ENCODE assay signal across 20 cellular contexts in genomic region chr4:95957054-95957453, GRCh38.
DNase-seq lines count a peak whose midpoint lies in the region; ATAC-seq, FAIRE-seq and TF ChIP-seq lines count a peak whose summit lies in the region.
"Had no signal": no experiment of that assay in that cellular context is flagged by ENCODE, and none has a peak within 500 bp of the region (broad histone marks: within the 10 kb centered on the region; RNA-seq: fewer than 3 reads in every experiment).

No MANE protein-coding gene starts in this region.

- RAD21 ChIA-PET in GM12878 (lab: Charles Lee; ENCODE audit: unreplicated experiment) = no interaction called here

- H3K4me3 ChIP-seq in GM12878 (no peak overlapping the region), fibroblast of mammary gland (ENCODE audit: control insufficient read depth, low read depth, low read length) (no peak overlapping the region)
- H3K4me3 ChIP-seq: BLaER1 treated with 17β-estradiol and CSF1 and Interleukin-3, amounts not matched to agents 10 nM and 100 nM; SJCRH30 had no signal

- H3K79me2 ChIP-seq in GM12878 (ENCODE audit: control insufficient read depth, insufficient read depth, low read length) = no peaks in the 10 kb centered on the region

- TF ChIP-seq RAD21 in GM12878 (IDR thresholded peaks at IDR 0.05; ENCODE audit: insufficient read depth, low read depth, low read length) = no peak

- H3K9me3 ChIP-seq in GM12878 (replicated peaks; ENCODE audit: control insufficient read depth, insufficient read depth, low read length) = no peaks in the 10 kb centered on the region
- H3K9me3 ChIP-seq: SJCRH30 had no signal

- H3K9ac ChIP-seq in GM12878 (ENCODE audit: control insufficient read depth, insufficient read depth, low read length) = no peak overlapping the region
- H3K9ac ChIP-seq: BLaER1 treated with 17β-estradiol and CSF1 and Interleukin-3, amounts not matched to agents 10 nM and 100 nM had no signal

- ATAC-seq in GM12878 (peak; percentile 42; the same call in 1 of the 3 replicates), GM19467 (IDR thresholded peaks at IDR 0.05; ENCODE audit: unreplicated experiment) (no peak), HG02973 (IDR thresholded peaks at IDR 0.05; ENCODE audit: unreplicated experiment) (no peak)
- ATAC-seq: CD8-positive, alpha-beta T cell; Panc1 had no signal

- SMC1A ChIA-PET in GM12878 (lab: Charles Lee; ENCODE audit: uncharacterized antibody, unreplicated experiment) = no interaction called here

- no peak overlapping the region for H3K27ac ChIP-seq in GM12878 (ENCODE audit: control insufficient read depth, insufficient read depth)
- H3K27ac ChIP-seq: BLaER1 treated with 17β-estradiol and CSF1 and Interleukin-3, amounts not matched to agents 10 nM and 100 nM; SJCRH30 had no signal

- BruUV-seq in GM12878 (replicated peaks; lab: Mats Ljungman, UMichigan) = no TSS peak

- CTCF ChIA-PET in GM12878 (lab: Yijun Ruan, JAX) = interaction anchor here (0.6 kb wide), 1 partner anchor 203 kb away, joined by 3 read pairs; no protein-coding TSS in a partner anchor

- 8% methylated on average over 4 of the region's 4 CpGs for WGBS in GM12878 (ENCODE audit: insufficient coverage, insufficient replicate concordance, low lambda C conversion rate, missing lambda C conversion rate)

- no peak for TF ChIP-seq EP300 in GM12878 (IDR thresholded peaks at IDR 0.05; ENCODE audit: borderline replicate concordance in 1 of 2, control insufficient read depth in 1 of 2, low read depth in 2 of 2, low read length in 2 of 2)

- no peaks in the 10 kb centered on the region for H3K4me1 ChIP-seq in GM12878 (ENCODE audit: control insufficient read depth, insufficient read depth, low read length)
- H3K4me1 ChIP-seq: BLaER1 treated with 17β-estradiol and CSF1 and Interleukin-3, amounts not matched to agents 10 nM and 100 nM; SJCRH30 had no signal

- no peaks in the 10 kb centered on the region for H4K20me1 ChIP-seq in GM12878 (ENCODE audit: control insufficient read depth, insufficient read depth)
- H4K20me1 ChIP-seq: BLaER1 treated with 17β-estradiol and CSF1 and Interleukin-3, amounts not matched to agents 10 nM and 100 nM had no signal

- H2AFZ ChIP-seq in GM12878 (ENCODE audit: control insufficient read depth, low read depth, low read length) = no peak overlapping the region

- POLR2A ChIA-PET in GM12878 (lab: Charles Lee) = no interaction called here

- no peak for TF ChIP-seq CTCF in GM12878 (IDR thresholded peaks at IDR 0.05 in 2 of 3, conservative IDR thresholded peaks at IDR 0.05 in 1 of 3; ENCODE audit: control insufficient read depth in 2 of 3, extremely low read depth in 1 of 3, insufficient read depth in 1 of 3, low read depth in 3 of 3, low read length in 3 of 3)
- TF ChIP-seq CTCF in fibroblast of mammary gland (conservative IDR thresholded peaks at IDR 0.05; ENCODE audit: control insufficient read depth, insufficient read depth, low read depth, low read length) = no peak

- intact Hi-C loops in GM12878 (cut with micrococcal nuclease; ENCODE audit: unreplicated experiment) (no loop called here), cardiac septum (cut with DNase I) (no loop called here)

- H3K36me3 ChIP-seq in GM12878 (ENCODE audit: control insufficient read depth in 2 of 2, insufficient read depth in 2 of 2, low read length in 1 of 2) = no peaks in the 10 kb centered on the region
- H3K36me3 ChIP-seq: BLaER1 treated with 17β-estradiol and CSF1 and Interleukin-3, amounts not matched to agents 10 nM and 100 nM; SJCRH30 had no signal

- DNase-seq in LHCN-M2 (ENCODE audit: low read depth) = peak; percentile 34
- no peak for DNase-seq in GM12878 (ENCODE audit: low read depth, low spot score)
- DNase-seq in fibroblast of mammary gland (ENCODE audit: low read depth) = peak; percentile 0
- DNase-seq in renal cortical epithelial cell (ENCODE audit: low read depth) = peak; percentile 2
- DNase-seq in occipital lobe (lab: John Stamatoyannopoulos, UW) = no peak
- no peak for DNase-seq in cardiac septum (ENCODE audit: low spot score)
- DNase-seq: CD8-positive, alpha-beta T cell; DND-41; KG1; NCI-H1694; NCI-H2081; NCI-H2171 treated with DMSO at 0.1 percent for 48 hours; NCI-H524 treated with DMSO at 0.1 percent for 48 hours; NCI-H82; SJCRH30 had no signal

- H3K4me2 ChIP-seq in GM12878 (ENCODE audit: control insufficient read depth, insufficient read depth) = no peak overlapping the region
- H3K4me2 ChIP-seq: BLaER1 treated with 17β-estradiol and CSF1 and Interleukin-3, amounts not matched to agents 10 nM and 100 nM had no signal

- H3K27me3 ChIP-seq in GM12878 (replicated peaks in 1 of 2; ENCODE audit: control insufficient read depth in 2 of 2, insufficient read depth in 2 of 2, low read length in 1 of 2) = no peaks in the 10 kb centered on the region
- H3K27me3 ChIP-seq: BLaER1 treated with 17β-estradiol and CSF1 and Interleukin-3, amounts not matched to agents 10 nM and 100 nM; SJCRH30 had no signal

- TF ChIP-seq POLR2A in GM12878 (IDR thresholded peaks at IDR 0.05; ENCODE audit: low read depth, low read length) = no peak

- in situ Hi-C loops in GM12878 (cut with MboI) = no loop called here

- FAIRE-seq in GM12878 (lab: Jason Lieb, UNC) = no peak
- FAIRE-seq: GM12891 had no signal

TF ChIP-seq in GM12878, 131 proteins besides CTCF, POLR2A, EP300 and RAD21 (continues in another document):
- TF ChIP-seq NR2F1 (conservative IDR thresholded peaks at IDR 0.05) = no peak
- TF ChIP-seq ZBED1 (IDR thresholded peaks at IDR 0.05; ENCODE audit: borderline replicate concordance) = no peak
- no peak for TF ChIP-seq NRF1 (conservative IDR thresholded peaks at IDR 0.05; ENCODE audit: low read depth, low read length)
- TF ChIP-seq CEBPZ (IDR thresholded peaks at IDR 0.05; ENCODE audit: low read depth, low read length) = no peak
- no peak for TF ChIP-seq ZNF687 (IDR thresholded peaks at IDR 0.05)
- TF ChIP-seq CHD1 (IDR thresholded peaks at IDR 0.05; ENCODE audit: low read depth, low read length) = no peak
- TF ChIP-seq, protein P1, sequence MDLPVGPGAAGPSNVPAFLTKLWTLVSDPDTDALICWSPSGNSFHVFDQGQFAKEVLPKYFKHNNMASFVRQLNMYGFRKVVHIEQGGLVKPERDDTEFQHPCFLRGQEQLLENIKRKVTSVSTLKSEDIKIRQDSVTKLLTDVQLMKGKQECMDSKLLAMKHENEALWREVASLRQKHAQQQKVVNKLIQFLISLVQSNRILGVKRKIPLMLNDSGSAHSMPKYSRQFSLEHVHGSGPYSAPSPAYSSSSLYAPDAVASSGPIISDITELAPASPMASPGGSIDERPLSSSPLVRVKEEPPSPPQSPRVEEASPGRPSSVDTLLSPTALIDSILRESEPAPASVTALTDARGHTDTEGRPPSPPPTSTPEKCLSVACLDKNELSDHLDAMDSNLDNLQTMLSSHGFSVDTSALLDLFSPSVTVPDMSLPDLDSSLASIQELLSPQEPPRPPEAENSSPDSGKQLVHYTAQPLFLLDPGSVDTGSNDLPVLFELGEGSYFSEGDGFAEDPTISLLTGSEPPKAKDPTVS (IDR thresholded peaks at IDR 0.05; ENCODE audit: low read depth, low read length) = no peak
- no peak for TF ChIP-seq TBL1XR1 (IDR thresholded peaks at IDR 0.05; ENCODE audit: low read depth, low read length)

Comparison
In these comparisons a context has a peak if more than half of its experiments do, and no peak if none do; other contexts are left out.
1. DNase-seq: peak in LHCN-M2 (single experiment), fibroblast of mammary gland (single experiment) and renal cortical epithelial cell (single experiment); none in GM12878 (single experiment), occipital lobe (single experiment) and cardiac septum (single experiment).